In genomic region chr18:74797577-74798151, GRCh38 we compare ENCODE assay signal across 9 cellular contexts.
A peak's percentile ranks its signal among the peaks of the same experiment; 100 is the strongest.
DNase-seq lines count a peak whose midpoint lies in the region; ATAC-seq and TF ChIP-seq lines count a peak whose summit lies in the region.
"Had no signal": no experiment of that assay in that cellular context is flagged by ENCODE, and none has a peak within 500 bp of the region (broad histone marks: within the 10 kb centered on the region; RNA-seq: fewer than 3 reads in every experiment).

No MANE protein-coding gene starts in this region.

- H3K4me3 ChIP-seq in upper lobe of right lung (no peak overlapping the region), mucosa of descending colon (no peak overlapping the region)
- H3K4me3 ChIP-seq in effector memory CD4-positive, alpha-beta T cell (ENCODE audit: insufficient read depth, low read depth, low read length, poor library complexity, severe bottlenecking): no peak overlapping the region

- intact Hi-C loops in upper lobe of right lung (cut with DNase I): no loop called here
- intact Hi-C loops in mucosa of descending colon (cut with DNase I, micrococcal nuclease): no loop called here

- no peaks in the 10 kb centered on the region for H3K36me3 ChIP-seq in upper lobe of right lung
- H3K36me3 ChIP-seq in effector memory CD4-positive, alpha-beta T cell (ENCODE audit: control insufficient read depth, insufficient read depth, low read length): no peaks in the 10 kb centered on the region
- no peaks in the 10 kb centered on the region for H3K36me3 ChIP-seq in mucosa of descending colon (ENCODE audit: low read depth)

- H3K4me1 ChIP-seq in foreskin keratinocyte: peaks cover 15% of the 10 kb centered on the region
- H3K4me1 ChIP-seq in upper lobe of right lung: no peaks in the 10 kb centered on the region
- no peaks in the 10 kb centered on the region for H3K4me1 ChIP-seq in effector memory CD4-positive, alpha-beta T cell (ENCODE audit: control insufficient read depth, insufficient read depth, low read length, poor library complexity, severe bottlenecking)
- H3K4me1 ChIP-seq in mucosa of descending colon (ENCODE audit: low read depth): no peaks in the 10 kb centered on the region
- H3K4me1 ChIP-seq: Caco-2 had no signal

- DNase-seq in EH (ENCODE audit: low read depth): peak; percentile 3
- peak in 1 of 2 donors; percentile 20 for DNase-seq in foreskin keratinocyte
- no peak for DNase-seq in upper lobe of right lung
- no peak for DNase-seq in hepatic stellate cell (ENCODE audit: low spot score)
- no peak for DNase-seq in effector memory CD4-positive, alpha-beta T cell
- DNase-seq in mucosa of descending colon: no peak
- DNase-seq: Caco-2 had no signal

- H3K27ac ChIP-seq in foreskin keratinocyte (no peak overlapping the region), upper lobe of right lung (no peak overlapping the region)
- no peak overlapping the region for H3K27ac ChIP-seq in effector memory CD4-positive, alpha-beta T cell (ENCODE audit: insufficient read depth, low read length, poor library complexity, severe bottlenecking)

- ATAC-seq in GM21526 (IDR thresholded peaks at IDR 0.05; ENCODE audit: low FRiP score, unreplicated experiment): peak; percentile 30
- ATAC-seq in HG03432 (IDR thresholded peaks at IDR 0.05; ENCODE audit: unreplicated experiment): peak; percentile 32
- ATAC-seq in foreskin keratinocyte: peak; percentile 56
- no peak for ATAC-seq in upper lobe of right lung
- no peak for ATAC-seq in mucosa of descending colon

- H3K9me3 ChIP-seq in upper lobe of right lung: no peaks in the 10 kb centered on the region
- no peaks in the 10 kb centered on the region for H3K9me3 ChIP-seq in effector memory CD4-positive, alpha-beta T cell (ENCODE audit: control insufficient read depth, low read length)
- H3K9me3 ChIP-seq in mucosa of descending colon: no peaks in the 10 kb centered on the region
- H3K9me3 ChIP-seq: Caco-2 had no signal

- no peak for TF ChIP-seq CTCF in foreskin keratinocyte (conservative IDR thresholded peaks at IDR 0.05)
- no peak for TF ChIP-seq CTCF in upper lobe of right lung (IDR thresholded peaks at IDR 0.05)
- TF ChIP-seq CTCF in mucosa of descending colon (IDR thresholded peaks at IDR 0.05): no peak

- H3K27me3 ChIP-seq in foreskin keratinocyte (no peaks in the 10 kb centered on the region), upper lobe of right lung (no peaks in the 10 kb centered on the region)
- H3K27me3 ChIP-seq in effector memory CD4-positive, alpha-beta T cell (replicated peaks; ENCODE audit: control insufficient read depth, insufficient read depth, low read length, poor library complexity, severe bottlenecking): no peaks in the 10 kb centered on the region

Comparison
In these comparisons a context has a peak if more than half of its experiments do, and no peak if none do; other contexts are left out.
1. ATAC-seq: peak in GM21526 (single experiment), HG03432 (single experiment) and foreskin keratinocyte (single experiment); none in upper lobe of right lung (single experiment) and mucosa of descending colon (single experiment).